ENCODE assay signal across 9 cellular contexts in genomic region chr15:92906038-92906437, GRCh38. TPM values are rescaled to one million over a fixed set of nuclear protein-coding genes. Genes with fewer than 3 reads are reported as not detected.
DNase-seq lines count a peak whose midpoint lies in the region; ATAC-seq and TF ChIP-seq lines count a peak whose summit lies in the region.
"Had no signal": no experiment of that assay in that cellular context is flagged by ENCODE, and none has a peak within 500 bp of the region (broad histone marks: within the 10 kb centered on the region; RNA-seq: fewer than 3 reads in every experiment).

No MANE protein-coding gene starts in this region.

- ATAC-seq in Right ventricle myocardium inferior (no peak), GM18868 (IDR thresholded peaks at IDR 0.05; ENCODE audit: unreplicated experiment) (no peak)

- H3K27me3 Mint-ChIP-seq in brain: peaks cover 18% of the 10 kb centered on the region

- H3K4me3 ChIP-seq in right atrium auricular region (peak overlapping the region in 1 of 2 donors; percentile 43), muscle layer of colon (ENCODE audit: low read depth in 1 of 2, low read length in 2 of 2) (peak overlapping the region in 1 of 2 donors; percentile 63), vagina (peak overlapping the region; percentile 39 to 55)

- peak overlapping the region; percentile 91 to 100 (median 95) for H3K4me3 Mint-ChIP-seq in brain

- H3K4me1 ChIP-seq in right atrium auricular region: peaks cover 0 to 74% of the 10 kb centered on the region in 2 donors
- peaks cover 63% of the 10 kb centered on the region for H3K4me1 ChIP-seq in muscle layer of colon (ENCODE audit: insufficient read depth, low read length)
- H3K4me1 ChIP-seq in vagina: peaks cover 81% of the 10 kb centered on the region

- H3K9ac ChIP-seq in muscle layer of colon (ENCODE audit: low read length): peak overlapping the region; percentile 49

- no peaks in the 10 kb centered on the region for H3K36me3 ChIP-seq in right atrium auricular region
- peaks cover 5% of the 10 kb centered on the region for H3K36me3 ChIP-seq in muscle layer of colon (ENCODE audit: insufficient read depth, low read length)
- no peaks in the 10 kb centered on the region for H3K36me3 ChIP-seq in vagina

- peak overlapping the region; percentile 6 to 100 (median 99) for H3K27ac Mint-ChIP-seq in brain

- H3K9me3 ChIP-seq in right atrium auricular region (no peaks in the 10 kb centered on the region), muscle layer of colon (ENCODE audit: low read length) (no peaks in the 10 kb centered on the region), vagina (no peaks in the 10 kb centered on the region)

- H3K4me1 Mint-ChIP-seq in brain: peaks cover 79% of the 10 kb centered on the region

- intact Hi-C loops in Right ventricle myocardium inferior (cut with DNase I) (no loop called here), vagina (cut with DNase I) (no loop called here)

- H3K9me3 Mint-ChIP-seq in brain: peaks cover 0 to 2% (median 0%) of the 10 kb centered on the region in 5 experiments

- no peak for DNase-seq in right atrium auricular region (ENCODE audit: low spot score)
- DNase-seq in Right ventricle myocardium inferior (ENCODE audit: missing footprints): no peak
- no peak for DNase-seq in vagina (ENCODE audit: extremely low spot score in 2 of 2)
- no peak for DNase-seq in NCI-H2029 treated with DMSO at 0.1 percent for 48 hours (lab: John Stamatoyannopoulos, UW)
- no peak for DNase-seq in NCI-H2107 (lab: John Stamatoyannopoulos, UW)
- DNase-seq: DMS 273 treated with DMSO at 0.1 percent for 48 hours had no signal

- H3K27ac ChIP-seq in right atrium auricular region: peak overlapping the region; percentile 92 to 97
- H3K27ac ChIP-seq in muscle layer of colon (ENCODE audit: low read depth, low read length): peak overlapping the region; percentile 91
- H3K27ac ChIP-seq in vagina: peak overlapping the region; percentile 97

- peaks cover 49% of the 10 kb centered on the region for H3K36me3 Mint-ChIP-seq in brain

- TF ChIP-seq POLR2A in vagina (IDR thresholded peaks at IDR 0.05): no peak

- H3K27me3 ChIP-seq in right atrium auricular region (no peaks in the 10 kb centered on the region), muscle layer of colon (ENCODE audit: control insufficient read depth in 1 of 2, insufficient read depth in 2 of 2, low read length in 2 of 2) (no peaks in the 10 kb centered on the region), vagina (no peaks in the 10 kb centered on the region)

- TF ChIP-seq CTCF in right atrium auricular region (IDR thresholded peaks at IDR 0.05): no peak
- no peak for TF ChIP-seq CTCF in brain (conservative IDR thresholded peaks at IDR 0.05)
- no peak for TF ChIP-seq CTCF in vagina (IDR thresholded peaks at IDR 0.05)

RNA-seq across cellular contexts. Expression of gene CHD2, which starts 5.9 kb away (rescaled TPM):
- 10 to 100 TPM; 31.1 to 37.9 TPM for total RNA-seq in right atrium auricular region
- 45.9 TPM for total RNA-seq in Right ventricle myocardium inferior
- polyA plus RNA-seq in brain (ENCODE audit: insufficient read depth, low read depth, low replicate concordance): 28.2 TPM
- total RNA-seq in vagina: 100 TPM
